In the genomic region with DNA sequence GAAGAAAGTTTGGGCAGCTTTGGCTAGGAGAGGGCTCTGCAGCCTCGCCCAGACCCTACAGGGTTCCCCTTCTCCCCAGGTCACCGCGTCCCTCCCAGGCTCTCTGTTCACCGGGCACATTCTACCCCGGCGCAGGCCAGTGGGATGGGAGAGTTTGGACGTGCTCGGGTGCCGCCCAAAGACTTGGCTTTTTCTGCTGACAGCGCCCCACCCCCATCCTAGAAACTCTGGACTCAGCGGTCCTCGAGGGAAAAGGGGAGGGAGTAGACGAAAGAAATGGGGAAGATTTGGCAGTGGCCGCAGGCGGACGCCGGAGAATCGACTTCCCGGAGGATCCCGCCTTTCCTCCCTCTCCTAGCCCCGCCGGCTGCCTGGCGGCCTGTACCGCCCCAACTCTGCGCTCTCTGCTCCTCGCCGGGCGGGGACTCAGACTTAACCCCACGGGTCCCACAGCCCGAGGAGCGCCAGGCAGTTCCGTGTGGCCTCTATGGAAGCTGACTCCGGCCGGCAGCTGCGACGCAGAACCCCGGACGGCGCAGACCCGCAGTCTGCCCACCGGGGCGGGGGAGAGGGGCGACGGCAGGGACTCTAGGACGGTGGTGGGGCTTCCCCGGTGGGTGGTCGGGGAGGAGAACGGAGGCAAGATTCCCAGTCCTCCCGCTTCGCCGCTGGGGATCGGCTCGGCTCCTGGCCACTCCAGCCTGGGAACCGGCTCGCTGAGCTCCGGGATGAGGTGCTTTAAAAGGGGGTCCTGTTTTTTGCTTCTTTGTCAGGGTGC, we compare ENCODE assay signal across 8 cellular contexts. TPM values are rescaled to one million over a fixed set of nuclear protein-coding genes. Genes with fewer than 3 reads are reported as not detected.
DNase-seq lines count a peak whose midpoint lies in the region; ATAC-seq and TF ChIP-seq lines count a peak whose summit lies in the region.

No MANE protein-coding gene starts in this region.

- H3K27me3 Mint-ChIP-seq in CD8-positive, alpha-beta T cell (ENCODE audit: low read depth) = peaks cover 64% of the 10 kb centered on the region
- peaks cover 95% of the 10 kb centered on the region for H3K27me3 Mint-ChIP-seq in brain
- H3K27me3 Mint-ChIP-seq in stimulated activated naive CD8-positive, alpha-beta T cell treated with anti-CD3 and anti-CD28 coated beads, Interleukin-15, amount 100 ng/mL, for 72 hours = peaks cover 98% of the 10 kb centered on the region

- intact Hi-C loops in CD8-positive, alpha-beta T cell (cut with DNase I, micrococcal nuclease) = no loop called here

- peak overlapping the region; percentile 74 for H3K4me2 ChIP-seq in KMS-11

- peak overlapping the region; percentile 73; the same call in 1 of the 2 replicates for H3K9ac ChIP-seq in KMS-11

- peaks cover 15% of the 10 kb centered on the region; the same call in 1 of the 2 replicates for H3K79me2 ChIP-seq in KMS-11 (ENCODE audit: insufficient read depth, low read depth)

- no peak for TF ChIP-seq CTCF in CD8-positive, alpha-beta T cell (IDR thresholded peaks at IDR 0.05)
- TF ChIP-seq CTCF in KMS-11 (conservative IDR thresholded peaks at IDR 0.05; ENCODE audit: low read depth, low read length) = no peak
- no peak for TF ChIP-seq CTCF in brain (conservative IDR thresholded peaks at IDR 0.05)

- H2AFZ ChIP-seq in KMS-11 (ENCODE audit: low read depth) = peak overlapping the region; percentile 63

- peaks cover 44% of the 10 kb centered on the region for H3K4me1 Mint-ChIP-seq in CD8-positive, alpha-beta T cell (ENCODE audit: low read depth)
- peaks cover 53% of the 10 kb centered on the region for H3K4me1 Mint-ChIP-seq in brain
- H3K4me1 Mint-ChIP-seq in stimulated activated naive CD8-positive, alpha-beta T cell treated with anti-CD3 and anti-CD28 coated beads, Interleukin-15, amount 100 ng/mL, for 72 hours = peaks cover 63% of the 10 kb centered on the region

- peaks cover 42% of the 10 kb centered on the region for H3K27me3 ChIP-seq in CD8-positive, alpha-beta T cell (ENCODE audit: insufficient read depth, low read length)
- no peaks in the 10 kb centered on the region for H3K27me3 ChIP-seq in KMS-11 (ENCODE audit: insufficient read depth, low read depth)

- H3K27ac Mint-ChIP-seq in CD8-positive, alpha-beta T cell = no peak overlapping the region
- H3K27ac Mint-ChIP-seq in brain = peak overlapping the region in 2 of 5 experiments; percentile 63 to 64
- H3K27ac Mint-ChIP-seq in stimulated activated naive CD8-positive, alpha-beta T cell treated with anti-CD3 and anti-CD28 coated beads, Interleukin-15, amount 100 ng/mL, for 72 hours = no peak overlapping the region

- no peaks in the 10 kb centered on the region for H3K9me3 ChIP-seq in CD8-positive, alpha-beta T cell (ENCODE audit: low read length)

- no peak for ATAC-seq in CD8-positive, alpha-beta T cell
- no peak for ATAC-seq in stimulated activated naive CD8-positive, alpha-beta T cell treated with anti-CD3 and anti-CD28 coated beads, Interleukin-15, amount 100 ng/mL, for 72 hours
- ATAC-seq in HG03108 (IDR thresholded peaks at IDR 0.05; ENCODE audit: unreplicated experiment) = no peak

- no peak for DNase-seq in CD8-positive, alpha-beta T cell
- DNase-seq in iPS-NIHi7 (ENCODE audit: extremely low spot score) = peak; percentile 67
- DNase-seq in stimulated activated naive CD8-positive, alpha-beta T cell treated with anti-CD3 and anti-CD28 coated beads, Interleukin-15, amount 100 ng/mL, for 72 hours = peak in 1 of 2 donors; percentile 7
- no peak for DNase-seq in activated CD8-positive, alpha-beta memory T cell treated with anti-CD3 and anti-CD28 coated beads for 24 hours
- DNase-seq in NCI-H128 (lab: John Stamatoyannopoulos, UW; ENCODE audit: unreplicated experiment) = no peak

- POLR2A ChIA-PET in CD8-positive, alpha-beta T cell (lab: Charles Lee) = no interaction called here

- H3K9me3 Mint-ChIP-seq in CD8-positive, alpha-beta T cell = no peaks in the 10 kb centered on the region
- H3K9me3 Mint-ChIP-seq in brain = peaks cover 3 to 26% (median 9%) of the 10 kb centered on the region in 5 experiments
- H3K9me3 Mint-ChIP-seq in stimulated activated naive CD8-positive, alpha-beta T cell treated with anti-CD3 and anti-CD28 coated beads, Interleukin-15, amount 100 ng/mL, for 72 hours = no peaks in the 10 kb centered on the region

- H3K4me1 ChIP-seq in CD8-positive, alpha-beta T cell (ENCODE audit: insufficient read depth, low read length) = peaks cover 11% of the 10 kb centered on the region
- H3K4me1 ChIP-seq in KMS-11 (ENCODE audit: low read depth, poor library complexity, severe bottlenecking) = no peaks in the 10 kb centered on the region

- peak overlapping the region; percentile 47 for H3K4me3 Mint-ChIP-seq in CD8-positive, alpha-beta T cell
- peak overlapping the region; percentile 74 to 91 (median 83) for H3K4me3 Mint-ChIP-seq in brain
- peak overlapping the region; percentile 89 to 90 for H3K4me3 Mint-ChIP-seq in stimulated activated naive CD8-positive, alpha-beta T cell treated with anti-CD3 and anti-CD28 coated beads, Interleukin-15, amount 100 ng/mL, for 72 hours

- H3K36me3 ChIP-seq in CD8-positive, alpha-beta T cell (ENCODE audit: insufficient read depth, low read length) = no peaks in the 10 kb centered on the region
- no peaks in the 10 kb centered on the region for H3K36me3 ChIP-seq in KMS-11 (ENCODE audit: insufficient read depth)

- no peak overlapping the region for H3K4me3 ChIP-seq in CD8-positive, alpha-beta T cell (ENCODE audit: low read depth, low read length)
- H3K4me3 ChIP-seq in KMS-11 (IDR thresholded peaks at IDR 0.05; ENCODE audit: insufficient read depth, low read depth, low read length) = no peak overlapping the region

- H3K27ac ChIP-seq in CD8-positive, alpha-beta T cell (ENCODE audit: low read depth, low read length) = no peak overlapping the region
- no peak overlapping the region for H3K27ac ChIP-seq in KMS-11

- H4K20me1 ChIP-seq in KMS-11 (ENCODE audit: insufficient read depth) = no peaks in the 10 kb centered on the region

- no peaks in the 10 kb centered on the region for H3K36me3 Mint-ChIP-seq in CD8-positive, alpha-beta T cell
- peaks cover 10% of the 10 kb centered on the region for H3K36me3 Mint-ChIP-seq in brain

- CTCF ChIA-PET in CD8-positive, alpha-beta T cell (lab: Charles Lee) = interaction anchor here (1.2 kb wide), 1 partner anchor 28 kb away, joined by 3 read pairs; no protein-coding TSS in a partner anchor

RNA-seq across cellular contexts. Expression of a gene that starts 0.9 kb away (rescaled TPM):
- not detected for total RNA-seq in CD8-positive, alpha-beta T cell
- 18.6 TPM for polyA plus RNA-seq in brain (ENCODE audit: insufficient read depth, low read depth, low replicate concordance)
